In the genomic region with DNA sequence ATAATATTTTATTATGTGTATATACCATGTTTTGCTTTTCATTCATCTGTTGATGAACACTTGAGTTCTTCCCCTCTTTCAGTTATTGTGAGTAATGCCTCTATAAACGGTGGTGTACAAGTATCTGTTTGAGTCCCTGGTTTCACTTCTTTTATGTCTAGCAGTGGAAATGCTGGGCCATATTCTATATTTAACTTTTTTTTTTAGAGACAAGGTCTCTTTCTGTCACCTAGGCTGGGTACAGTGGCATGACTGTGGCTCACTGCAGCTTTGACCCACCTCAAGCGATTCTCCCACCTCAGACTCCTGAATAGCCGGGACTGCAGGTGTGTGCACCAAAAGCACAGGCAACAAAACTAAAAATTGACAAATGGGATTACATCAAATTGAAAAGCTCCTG, we compare ENCODE assay signal across 9 cellular contexts. TPM values are rescaled to one million over a fixed set of nuclear protein-coding genes. Genes with fewer than 3 reads are reported as not detected.
A peak's percentile ranks its signal among the peaks of the same experiment; 100 is the strongest.
DNase-seq lines count a peak whose midpoint lies in the region; ATAC-seq and TF ChIP-seq lines count a peak whose summit lies in the region.
"Had no signal": no experiment of that assay in that cellular context is flagged by ENCODE, and none has a peak within 500 bp of the region (broad histone marks: within the 10 kb centered on the region; RNA-seq: fewer than 3 reads in every experiment).

No MANE protein-coding gene starts in this region.

- no peaks in the 10 kb centered on the region for H3K36me3 ChIP-seq in endodermal cell (ENCODE audit: control insufficient read depth, insufficient read depth, low read length)

- peaks cover 31 to 37% of the 10 kb centered on the region in 2 donors for H3K4me1 Mint-ChIP-seq in natural killer cell treated with Interleukin-12 subunit alpha and Interleukin-12 subunit beta and Interleukin-15 and Interleukin-18, amount 100 ng/mL, for 72 hours (ENCODE audit: low read depth in 2 of 2)
- H3K4me1 Mint-ChIP-seq in natural killer cell, result peaks cover 7 to 40% of the 10 kb centered on the region in 2 donors
- H3K4me1 Mint-ChIP-seq in stimulated activated naive CD8-positive, alpha-beta T cell treated with anti-CD3 and anti-CD28 coated beads, Interleukin-15, amount 100 ng/mL, for 72 hours, result peaks cover 45% of the 10 kb centered on the region
- H3K4me1 Mint-ChIP-seq in endodermal cell, result peaks cover 4% of the 10 kb centered on the region

- peak; percentile 85 to 91 for ATAC-seq in natural killer cell treated with Interleukin-12 subunit alpha and Interleukin-12 subunit beta and Interleukin-15 and Interleukin-18, amount 100 ng/mL, for 72 hours
- ATAC-seq in natural killer cell, result no peak
- peak; percentile 83 for ATAC-seq in HG02852 (IDR thresholded peaks at IDR 0.05; ENCODE audit: unreplicated experiment)
- peak; percentile 97 for ATAC-seq in stimulated activated naive CD8-positive, alpha-beta T cell treated with anti-CD3 and anti-CD28 coated beads, Interleukin-15, amount 100 ng/mL, for 72 hours

- no peaks in the 10 kb centered on the region for H3K27me3 Mint-ChIP-seq in natural killer cell treated with Interleukin-12 subunit alpha and Interleukin-12 subunit beta and Interleukin-15 and Interleukin-18, amount 100 ng/mL, for 72 hours
- no peaks in the 10 kb centered on the region for H3K27me3 Mint-ChIP-seq in natural killer cell (ENCODE audit: low read depth in 2 of 2)
- no peaks in the 10 kb centered on the region for H3K27me3 Mint-ChIP-seq in stimulated activated naive CD8-positive, alpha-beta T cell treated with anti-CD3 and anti-CD28 coated beads, Interleukin-15, amount 100 ng/mL, for 72 hours
- no peaks in the 10 kb centered on the region for H3K27me3 Mint-ChIP-seq in endodermal cell (ENCODE audit: insufficient read depth)

- H3K9me3 Mint-ChIP-seq in natural killer cell treated with Interleukin-12 subunit alpha and Interleukin-12 subunit beta and Interleukin-15 and Interleukin-18, amount 100 ng/mL, for 72 hours, result no peaks in the 10 kb centered on the region
- H3K9me3 Mint-ChIP-seq in natural killer cell, result no peaks in the 10 kb centered on the region
- no peaks in the 10 kb centered on the region for H3K9me3 Mint-ChIP-seq in stimulated activated naive CD8-positive, alpha-beta T cell treated with anti-CD3 and anti-CD28 coated beads, Interleukin-15, amount 100 ng/mL, for 72 hours
- no peaks in the 10 kb centered on the region for H3K9me3 Mint-ChIP-seq in endodermal cell

- H3K4me1 ChIP-seq in endodermal cell (ENCODE audit: control insufficient read depth, insufficient read depth, low read length), result no peaks in the 10 kb centered on the region

- no peak for DNase-seq in natural killer cell treated with Interleukin-12 subunit alpha and Interleukin-12 subunit beta and Interleukin-15 and Interleukin-18, amount 100 ng/mL, for 72 hours (ENCODE audit: low spot score)
- DNase-seq in natural killer cell, result no peak
- DNase-seq in NAMALWA (ENCODE audit: low spot score), result peak; percentile 56
- DNase-seq in stimulated activated naive CD8-positive, alpha-beta T cell treated with anti-CD3 and anti-CD28 coated beads, Interleukin-15, amount 100 ng/mL, for 72 hours, result peak; percentile 22 to 40
- DNase-seq in endodermal cell, result no peak
- DNase-seq in NCI-H510A treated with DMSO at 0.1 percent for 48 hours (lab: John Stamatoyannopoulos, UW), result no peak
- DNase-seq in NCI-H2029 (lab: John Stamatoyannopoulos, UW), result no peak
- DNase-seq: C1 segment of cervical spinal cord had no signal

- 87 to 97% methylated on average over 2 to 3 of the region's 3 CpGs for WGBS in endodermal cell (ENCODE audit: insufficient coverage in 1 of 2, insufficient read length in 1 of 2), 2 experiments

- H3K9ac ChIP-seq in endodermal cell (ENCODE audit: extremely low read depth, low read length, poor library complexity, severe bottlenecking), result no peak overlapping the region

- no peak overlapping the region for H3K4me3 ChIP-seq in endodermal cell (ENCODE audit: low read length)

- no peak overlapping the region for H3K27ac ChIP-seq in endodermal cell (ENCODE audit: low read depth, low read length)

- no peaks in the 10 kb centered on the region for H3K9me3 ChIP-seq in endodermal cell (ENCODE audit: control insufficient read depth, low read length)

- intact Hi-C loops in natural killer cell (cut with micrococcal nuclease), result no loop called here

- no peaks in the 10 kb centered on the region for H3K36me3 Mint-ChIP-seq in natural killer cell treated with Interleukin-12 subunit alpha and Interleukin-12 subunit beta and Interleukin-15 and Interleukin-18, amount 100 ng/mL, for 72 hours
- H3K36me3 Mint-ChIP-seq in natural killer cell (no peaks in the 10 kb centered on the region), endodermal cell (ENCODE audit: low read depth) (peaks cover 7% of the 10 kb centered on the region)

- H3K4me3 Mint-ChIP-seq in natural killer cell treated with Interleukin-12 subunit alpha and Interleukin-12 subunit beta and Interleukin-15 and Interleukin-18, amount 100 ng/mL, for 72 hours, result peak overlapping the region; percentile 68
- no peak overlapping the region for H3K4me3 Mint-ChIP-seq in natural killer cell
- peak overlapping the region; percentile 82 to 83 for H3K4me3 Mint-ChIP-seq in stimulated activated naive CD8-positive, alpha-beta T cell treated with anti-CD3 and anti-CD28 coated beads, Interleukin-15, amount 100 ng/mL, for 72 hours
- H3K4me3 Mint-ChIP-seq in endodermal cell, result no peak overlapping the region

- TF ChIP-seq CTCF in natural killer cell (IDR thresholded peaks at IDR 0.05) (no peak), endodermal cell (conservative IDR thresholded peaks at IDR 0.05) (no peak)

- H3K27ac Mint-ChIP-seq in natural killer cell treated with Interleukin-12 subunit alpha and Interleukin-12 subunit beta and Interleukin-15 and Interleukin-18, amount 100 ng/mL, for 72 hours, result peak overlapping the region; percentile 56 to 81
- H3K27ac Mint-ChIP-seq in natural killer cell, result no peak overlapping the region
- H3K27ac Mint-ChIP-seq in stimulated activated naive CD8-positive, alpha-beta T cell treated with anti-CD3 and anti-CD28 coated beads, Interleukin-15, amount 100 ng/mL, for 72 hours, result peak overlapping the region; percentile 98 to 99
- no peak overlapping the region for H3K27ac Mint-ChIP-seq in endodermal cell

- no peaks in the 10 kb centered on the region for H3K27me3 ChIP-seq in endodermal cell (ENCODE audit: control insufficient read depth, insufficient read depth, low read length, poor library complexity, severe bottlenecking)

RNA-seq across cellular contexts. Expression of a gene that starts 19.9 kb away (rescaled TPM):
- total RNA-seq in natural killer cell treated with Interleukin-12 subunit alpha and Interleukin-12 subunit beta and Interleukin-15 and Interleukin-18, amount 100 ng/mL, for 72 hours, result 10 to 100 TPM; 45.1 to 63.1 TPM
- total RNA-seq in natural killer cell (10 to 100 TPM; 53.1 to 68.0 (median 63.3) TPM), endodermal cell (10 to 100 TPM; 48.1 to 57.0 TPM)
- 45.2 TPM for polyA plus RNA-seq in endodermal cell (2013, experiment 1 of 2)
- polyA plus RNA-seq in endodermal cell (2013, experiment 2 of 2), result 45.8 TPM

Comparison
In these comparisons a context has a peak if more than half of its experiments do, and no peak if none do; other contexts are left out.
1. ATAC-seq: peak in natural killer cell treated with Interleukin-12 subunit alpha and Interleukin-12 subunit beta and Interleukin-15 and Interleukin-18, amount 100 ng/mL, for 72 hours (2 of 2), HG02852 (single experiment) and stimulated activated naive CD8-positive, alpha-beta T cell treated with anti-CD3 and anti-CD28 coated beads, Interleukin-15, amount 100 ng/mL, for 72 hours (single experiment); none in natural killer cell (0 of 3).
2. H3K27ac Mint-ChIP-seq: peak in natural killer cell treated with Interleukin-12 subunit alpha and Interleukin-12 subunit beta and Interleukin-15 and Interleukin-18, amount 100 ng/mL, for 72 hours (2 of 2) and stimulated activated naive CD8-positive, alpha-beta T cell treated with anti-CD3 and anti-CD28 coated beads, Interleukin-15, amount 100 ng/mL, for 72 hours (2 of 2); none in natural killer cell (0 of 2) and endodermal cell (single experiment).
3. H3K4me3 Mint-ChIP-seq: peak in natural killer cell treated with Interleukin-12 subunit alpha and Interleukin-12 subunit beta and Interleukin-15 and Interleukin-18, amount 100 ng/mL, for 72 hours (single experiment) and stimulated activated naive CD8-positive, alpha-beta T cell treated with anti-CD3 and anti-CD28 coated beads, Interleukin-15, amount 100 ng/mL, for 72 hours (2 of 2); none in natural killer cell (single experiment) and endodermal cell (single experiment).
4. DNase-seq: peak in NAMALWA (single experiment) and stimulated activated naive CD8-positive, alpha-beta T cell treated with anti-CD3 and anti-CD28 coated beads, Interleukin-15, amount 100 ng/mL, for 72 hours (2 of 2); none in natural killer cell treated with Interleukin-12 subunit alpha and Interleukin-12 subunit beta and Interleukin-15 and Interleukin-18, amount 100 ng/mL, for 72 hours (single experiment), natural killer cell (single experiment), endodermal cell (single experiment), NCI-H510A treated with DMSO at 0.1 percent for 48 hours (single experiment) and NCI-H2029 (single experiment).